Comparison of ENCODE assay signal across 23 cellular contexts in the genomic region with DNA sequence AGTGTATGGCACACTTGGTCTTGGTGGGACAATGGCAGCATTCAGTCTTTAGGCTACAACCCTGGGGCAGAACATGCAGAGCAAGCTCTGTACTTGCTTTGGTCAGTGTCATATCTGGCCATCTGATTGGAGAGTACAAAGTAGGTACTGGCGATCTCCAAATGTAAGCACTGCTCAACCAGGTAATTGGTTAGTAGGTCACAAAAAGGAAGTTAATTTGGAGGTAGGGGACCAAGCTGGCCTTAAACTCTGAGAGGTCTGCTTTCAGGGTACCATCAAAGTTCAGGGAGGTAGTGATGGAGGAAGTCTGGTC. TPM values are rescaled to one million over a fixed set of nuclear protein-coding genes. Genes with fewer than 3 reads are reported as not detected.
DNase-seq lines count a peak whose midpoint lies in the region; ATAC-seq, FAIRE-seq and TF ChIP-seq lines count a peak whose summit lies in the region.
"Had no signal": no experiment of that assay in that cellular context is flagged by ENCODE, and none has a peak within 500 bp of the region (broad histone marks: within the 10 kb centered on the region; RNA-seq: fewer than 3 reads in every experiment).

No MANE protein-coding gene starts in this region.

- H3K9me3 Mint-ChIP-seq in neural crest cell, result peaks cover 3% of the 10 kb centered on the region

- H3K9me3 ChIP-seq in K562 (replicated peaks; ENCODE audit: control insufficient read depth, insufficient read depth, low read depth, low read length) (peaks cover 2% of the 10 kb centered on the region; the same call in 1 of the 2 replicates), right lobe of liver (no peaks in the 10 kb centered on the region)
- H3K9me3 ChIP-seq: BE2C, BLaER1, Caco-2 had no signal

- CTCF ChIA-PET in K562 (lab: Yijun Ruan, JAX; ENCODE audit: low intra/inter-chr PET ratio), result interaction anchor here (1.0 kb wide), 1 partner anchor 49 kb away, joined by 3 read pairs; no protein-coding TSS in a partner anchor

- POLR2A ChIA-PET in K562 (lab: Yijun Ruan, JAX), result interaction anchor here (0.6 to 4.4 kb wide), 4 partner anchors 11 to 56 kb away, joined by 3 to 32 read pairs (median 8); no protein-coding TSS in a partner anchor

- H3K79me2 ChIP-seq in K562 (ENCODE audit: control insufficient read depth, insufficient read depth, low read length), result peaks cover 53% of the 10 kb centered on the region

- H3K27ac Mint-ChIP-seq in neural crest cell (ENCODE audit: unreplicated experiment), result no peak overlapping the region
- H3K27ac Mint-ChIP-seq: CD14-positive monocyte; CD4-positive, alpha-beta memory T cell had no signal

- TF ChIP-seq POLR2A in K562 (conservative IDR thresholded peaks at IDR 0.05), result no peak
- no peak for TF ChIP-seq POLR2A in right lobe of liver (IDR thresholded peaks at IDR 0.05)

- H2AFZ ChIP-seq in K562 (ENCODE audit: low read depth, low read length), result 0 out of 2 replicates have a peak overlapping the region, but pooled peaks have one; percentile 7

- FAIRE-seq in K562 (lab: Jason Lieb, UNC), result peak; percentile 40
- FAIRE-seq: A204.1, D721Med, GM12891, GM19239 had no signal

- peaks cover 5% of the 10 kb centered on the region; the same call in 2 of the 3 replicates for H3K36me3 ChIP-seq in K562 (ENCODE audit: control insufficient read depth, insufficient read depth, low read length)
- no peaks in the 10 kb centered on the region for H3K36me3 ChIP-seq in right lobe of liver
- H3K36me3 ChIP-seq: BE2C, BLaER1 had no signal

- TF ChIP-seq CTCF in K562 (IDR thresholded peaks at IDR 0.05 in 2 of 3, conservative IDR thresholded peaks at IDR 0.05 in 1 of 3; ENCODE audit: insufficient read depth in 2 of 3, low read depth in 1 of 3, low read length in 3 of 3) (no peak), neural crest cell (conservative IDR thresholded peaks at IDR 0.05) (no peak), right lobe of liver (IDR thresholded peaks at IDR 0.05) (no peak), foreskin fibroblast (IDR thresholded peaks at IDR 0.05; ENCODE audit: low read depth, low read length) (no peak), GM10266 (IDR thresholded peaks at IDR 0.05; ENCODE audit: control insufficient read depth, insufficient read depth, low read depth, missing control alignments) (no peak)

- peak overlapping the region; percentile 58 for H3K4me2 ChIP-seq in K562 (ENCODE audit: insufficient read depth, low read length)
- H3K4me2 ChIP-seq: BLaER1 had no signal

- DNase-seq in K562 (ENCODE audit: extremely low read depth in 1 of 4, low spot score in 3 of 4) (no peak), neural crest cell (ENCODE audit: low read depth, low spot score) (no peak), right lobe of liver (no peak), foreskin fibroblast (no peak), GM10266 (ENCODE audit: extremely low spot score) (no peak)
- DNase-seq: 8988T; ACHN; BE2C; C1 segment of cervical spinal cord; Caco-2; Calu3; CD4-positive, alpha-beta memory T cell; CD4-positive, CD25-positive, alpha-beta regulatory T cell; DMS79; DND-41; EL; GDM1 had no signal

- peak overlapping the region in 1 of 2 experiments; percentile 41; a peak in 2 of 4 replicates for H3K9ac ChIP-seq in K562 (ENCODE audit: insufficient read depth in 1 of 2, low read depth in 2 of 2, low read length in 2 of 2)
- H3K9ac ChIP-seq: BLaER1 had no signal

- no TSS peak for BruUV-seq in K562 (replicated peaks; lab: Mats Ljungman, UMichigan)

- H3K4me1 ChIP-seq in K562 (replicated peaks in 1 of 2; ENCODE audit: control insufficient read depth in 2 of 2, insufficient read depth in 2 of 2, low read length in 2 of 2), result peaks cover 40% of the 10 kb centered on the region in 2 experiments
- H3K4me1 ChIP-seq in right lobe of liver, result peaks cover 0 to 12% (median 0%) of the 10 kb centered on the region in 4 donors
- H3K4me1 ChIP-seq: BE2C had no signal

- 33% methylated on average over 1 of the region's 1 CpG for WGBS in K562 (ENCODE audit: insufficient coverage, low coverage, missing lambda C conversion rate)
- WGBS in right lobe of liver (ENCODE audit: insufficient coverage, low coverage, low lambda C conversion rate, missing lambda C conversion rate), result 100% methylated on average over 1 of the region's 1 CpG

- peaks cover 4% of the 10 kb centered on the region; the same call in 1 of the 2 replicates for H4K20me1 ChIP-seq in K562 (replicated peaks; ENCODE audit: control insufficient read depth, insufficient read depth, low read length)
- H4K20me1 ChIP-seq: BLaER1 had no signal

- ATAC-seq in K562 (no peak), right lobe of liver (no peak)

- H3K27ac ChIP-seq in K562 (ENCODE audit: extremely low read depth, low read depth, low read length), result peak overlapping the region; percentile 91
- no peak overlapping the region for H3K27ac ChIP-seq in right lobe of liver
- H3K27ac ChIP-seq: BLaER1 had no signal

- H3K27me3 Mint-ChIP-seq in neural crest cell (ENCODE audit: low read depth), result no peaks in the 10 kb centered on the region

- in situ Hi-C loops in K562 (cut with MboI), result no loop called here

- peak overlapping the region; percentile 57 for H3K4me3 Mint-ChIP-seq in neural crest cell
- H3K4me3 Mint-ChIP-seq: CD14-positive monocyte; CD4-positive, alpha-beta memory T cell had no signal

- TF ChIP-seq EP300 in K562 (IDR thresholded peaks at IDR 0.05; ENCODE audit: low read length), result no peak

- peaks cover 11% of the 10 kb centered on the region for H3K36me3 Mint-ChIP-seq in neural crest cell (ENCODE audit: low read depth)
- H3K36me3 Mint-ChIP-seq: CD4-positive, CD25-positive, alpha-beta regulatory T cell had no signal

- no peaks in the 10 kb centered on the region for H3K9me1 ChIP-seq in K562 (ENCODE audit: control insufficient read depth, insufficient read depth, low read length)

- H3K4me3 ChIP-seq in K562 (no peak overlapping the region), right lobe of liver (no peak overlapping the region), foreskin fibroblast (ENCODE audit: low read depth in 1 of 2, low read length in 2 of 2) (no peak overlapping the region)
- H3K4me3 ChIP-seq: BLaER1 had no signal

- H3K4me1 Mint-ChIP-seq in neural crest cell, result peaks cover 24% of the 10 kb centered on the region

- no peak for TF ChIP-seq RAD21 in K562 (CRISPR knock-in tag; conservative IDR thresholded peaks at IDR 0.05 in 1 of 2, IDR thresholded peaks at IDR 0.05 in 1 of 2)

- intact Hi-C loops in K562 (cut with micrococcal nuclease), result loop anchor here (1.0 to 2.0 kb wide), 2 partner anchors 17 to 65 kb away; a partner anchor contains a TSS
- intact Hi-C loops in right lobe of liver (cut with DNase I), result loop anchor here in 1 of 2 donors (5.0 kb wide), 1 partner anchor 515 kb away; no protein-coding TSS in a partner anchor

- H3K27me3 ChIP-seq in K562 (ENCODE audit: control insufficient read depth in 2 of 2, insufficient read depth in 2 of 2, low read length in 2 of 2) (no peaks in the 10 kb centered on the region), right lobe of liver (no peaks in the 10 kb centered on the region)
- H3K27me3 ChIP-seq: BE2C, BLaER1 had no signal

TF ChIP-seq in K562, 482 proteins besides CTCF, POLR2A, EP300 and RAD21 (continues in another document):
- no peak for TF ChIP-seq PCBP1 (IDR thresholded peaks at IDR 0.05; ENCODE audit: low read depth, low read length, poor library complexity, severe bottlenecking)
- TF ChIP-seq ELF2 (CRISPR knock-in tag; IDR thresholded peaks at IDR 0.05), result 0 out of 2 replicates have a peak, but pooled peaks have one; percentile 68
- TF ChIP-seq, protein P1, sequence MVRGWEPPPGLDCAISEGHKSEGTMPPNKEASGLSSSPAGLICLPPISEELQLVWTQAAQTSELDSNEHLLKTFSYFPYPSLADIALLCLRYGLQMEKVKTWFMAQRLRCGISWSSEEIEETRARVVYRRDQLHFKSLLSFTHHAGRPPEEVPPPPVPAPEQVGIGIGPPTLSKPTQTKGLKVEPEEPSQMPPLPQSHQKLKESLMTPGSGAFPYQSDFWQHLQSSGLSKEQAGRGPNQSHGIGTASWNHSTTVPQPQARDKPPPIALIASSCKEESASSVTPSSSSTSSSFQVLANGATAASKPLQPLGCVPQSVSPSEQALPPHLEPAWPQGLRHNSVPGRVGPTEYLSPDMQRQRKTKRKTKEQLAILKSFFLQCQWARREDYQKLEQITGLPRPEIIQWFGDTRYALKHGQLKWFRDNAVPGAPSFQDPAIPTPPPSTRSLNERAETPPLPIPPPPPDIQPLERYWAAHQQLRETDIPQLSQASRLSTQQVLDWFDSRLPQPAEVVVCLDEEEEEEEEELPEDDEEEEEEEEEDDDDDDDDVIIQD (CRISPR knock-in tag; IDR thresholded peaks at IDR 0.05), result no peak
- 0 out of 2 replicates have a peak, but pooled peaks have one; percentile 60 for TF ChIP-seq ZNF77 (CRISPR knock-in tag; IDR thresholded peaks at IDR 0.05)
- TF ChIP-seq, protein P2, sequence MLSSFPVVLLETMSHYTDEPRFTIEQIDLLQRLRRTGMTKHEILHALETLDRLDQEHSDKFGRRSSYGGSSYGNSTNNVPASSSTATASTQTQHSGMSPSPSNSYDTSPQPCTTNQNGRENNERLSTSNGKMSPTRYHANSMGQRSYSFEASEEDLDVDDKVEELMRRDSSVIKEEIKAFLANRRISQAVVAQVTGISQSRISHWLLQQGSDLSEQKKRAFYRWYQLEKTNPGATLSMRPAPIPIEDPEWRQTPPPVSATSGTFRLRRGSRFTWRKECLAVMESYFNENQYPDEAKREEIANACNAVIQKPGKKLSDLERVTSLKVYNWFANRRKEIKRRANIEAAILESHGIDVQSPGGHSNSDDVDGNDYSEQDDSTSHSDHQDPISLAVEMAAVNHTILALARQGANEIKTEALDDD (IDR thresholded peaks at IDR 0.05), result peak; percentile 76
- TF ChIP-seq ELF4 (CRISPR knock-in tag; IDR thresholded peaks at IDR 0.05), result peak; percentile 55

RNA-seq across cellular contexts. Expression of a gene that starts 3.3 kb away (rescaled TPM):
- 63.4 and 187 TPM in 2 replicates for total RNA-seq in K562 (2011; cell fraction: chromatin; rRNA removed; ENCODE audit: low replicate concordance)
- 28.0 and 52.1 TPM in 2 replicates for total RNA-seq in K562 (2011; cell fraction: nucleolus; rRNA removed)
- total RNA-seq in K562 (2011; cell fraction: nucleoplasm; rRNA removed), result 79.9 and 117 TPM in 2 replicates
- total RNA-seq in K562 (2014; rRNA removed) (27.8 and 33.4 TPM in 2 replicates), K562 (2014; rRNA removed; fragmentation: Illumina TruSeq; extraction: Trizol) (58.9 and 61.4 TPM in 2 replicates), K562 (2015; rRNA removed; fragmentation: Illumina TruSeq; extraction: Trizol) (49.1 and 50.4 TPM in 2 replicates), K562 (2021) (39.9 and 40.7 TPM in 2 replicates), neural crest cell (12.5 and 13.9 TPM in 2 replicates), right lobe of liver (10 to 100 TPM; 10.8 to 23.0 (median 14.6) TPM)
- polyA plus RNA-seq in K562 (2011; rRNA removed) (53.9 and 58.8 TPM in 2 replicates), K562 (2014; fragmentation: Illumina TruSeq; extraction: Trizol) (55.0 and 61.7 TPM in 2 replicates), K562 (2014; fragmentation: Nextera tagmentation; extraction: Ambion mirVana) (10 to 100 TPM; 31.9 to 35.0 TPM), K562 (2014; rRNA removed) (37.5 and 38.1 TPM in 2 replicates)
- 23.6 and 36.2 TPM in 2 replicates for polyA plus RNA-seq in K562 (2011; cell fraction: cytosol; rRNA removed)
- polyA plus RNA-seq in K562 (2011; cell fraction: nucleus; rRNA removed), result 34.3 and 51.7 TPM in 2 replicates
- 33.9 and 40.6 TPM in 2 replicates for polyA plus RNA-seq in K562 (2012)
- polyA minus RNA-seq in K562 (2011; rRNA and poly(A)+ RNA removed), result 62.2 and 80.3 TPM in 2 replicates
- polyA minus RNA-seq in K562 (2011; cell fraction: cytosol; rRNA and poly(A)+ RNA removed), result 18.8 and 25.4 TPM in 2 replicates
- polyA minus RNA-seq in K562 (2011; cell fraction: nucleus; rRNA and poly(A)+ RNA removed), result 36.4 and 64.4 TPM in 2 replicates
